ENCODE assay signal across 16 cellular contexts in the genomic region with DNA sequence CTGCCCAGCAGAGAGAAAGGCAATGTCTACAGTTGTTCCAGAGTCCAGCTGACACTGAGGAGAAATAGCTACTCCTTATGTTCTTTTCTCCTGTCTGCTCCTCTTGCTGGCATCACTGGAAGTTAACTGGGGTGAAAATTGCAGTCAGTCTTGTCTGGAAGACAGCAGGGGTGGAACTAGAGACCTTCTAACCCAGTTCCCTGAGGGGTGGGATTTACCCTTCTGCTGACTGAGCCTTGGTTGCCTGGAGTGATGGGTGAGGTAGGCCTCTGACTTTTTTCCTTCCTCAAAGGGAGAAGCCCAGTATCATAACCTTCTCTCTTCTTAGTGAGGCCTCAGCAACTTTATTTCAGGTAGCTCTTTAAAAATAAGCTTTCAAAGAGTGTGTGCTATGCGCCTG. TPM values are rescaled to one million over a fixed set of nuclear protein-coding genes. Genes with fewer than 3 reads are reported as not detected.
DNase-seq lines count a peak whose midpoint lies in the region; ATAC-seq and TF ChIP-seq lines count a peak whose summit lies in the region.
"Had no signal": no experiment of that assay in that cellular context is flagged by ENCODE, and none has a peak within 500 bp of the region (broad histone marks: within the 10 kb centered on the region; RNA-seq: fewer than 3 reads in every experiment).

No MANE protein-coding gene starts in this region.

- H3K4me2 ChIP-seq in osteoblast (ENCODE audit: insufficient read depth, low read length) = no peak overlapping the region

- WGBS in endodermal cell (ENCODE audit: insufficient coverage in 1 of 2, insufficient read length in 1 of 2), 2 experiments = 90 to 97% methylated on average over 1 of the region's 1 CpG
- WGBS in spleen, 5 donors = 70 to 88% (median 81%) methylated on average over 1 of the region's 1 CpG

- peak overlapping the region; percentile 87 for H3K27ac Mint-ChIP-seq in activated T-cell treated with anti-CD3 and anti-CD28 coated beads, Interleukin-2, amount 50 U/mL, for 72 hours
- peak overlapping the region; percentile 72 for H3K27ac Mint-ChIP-seq in endodermal cell
- peak overlapping the region; percentile 6 for H3K27ac Mint-ChIP-seq in stimulated activated effector memory CD8-positive, alpha-beta T cell treated with anti-CD3 and anti-CD28 coated beads, Interleukin-12 subunit alpha, Interleukin-12 subunit beta, amount 100 ng/mL, for 72 hours

- TF ChIP-seq CTCF in VCaP (conservative IDR thresholded peaks at IDR 0.05) (no peak), endodermal cell (conservative IDR thresholded peaks at IDR 0.05) (no peak), spleen (IDR thresholded peaks at IDR 0.05 in 8 of 11, conservative IDR thresholded peaks at IDR 0.05 in 3 of 11) (no peak), osteoblast (IDR thresholded peaks at IDR 0.05; ENCODE audit: extremely low read depth, low read depth, low read length) (no peak), colonic mucosa (IDR thresholded peaks at IDR 0.05) (no peak)

- no peaks in the 10 kb centered on the region for H3K27me3 Mint-ChIP-seq in activated T-cell treated with anti-CD3 and anti-CD28 coated beads, Interleukin-2, amount 50 U/mL, for 72 hours (ENCODE audit: low read depth)
- H3K27me3 Mint-ChIP-seq in endodermal cell (ENCODE audit: insufficient read depth) = no peaks in the 10 kb centered on the region
- H3K27me3 Mint-ChIP-seq: IgD-negative memory B cell had no signal

- H3K4me3 ChIP-seq in endodermal cell (ENCODE audit: low read length) (no peak overlapping the region), spleen (no peak overlapping the region), osteoblast (ENCODE audit: insufficient read depth, low read length) (no peak overlapping the region), colonic mucosa (no peak overlapping the region)
- H3K4me3 ChIP-seq: mucosa of descending colon had no signal

- H3K9ac ChIP-seq in endodermal cell (ENCODE audit: extremely low read depth, low read length, poor library complexity, severe bottlenecking) (no peak overlapping the region), colonic mucosa (ENCODE audit: low read depth in 2 of 2, low read length in 2 of 2) (no peak overlapping the region)

- no peak overlapping the region for H2AFZ ChIP-seq in osteoblast (ENCODE audit: low read length)

- no peak for TF ChIP-seq POLR2A in spleen (IDR thresholded peaks at IDR 0.05)

- H3K79me2 ChIP-seq in osteoblast (ENCODE audit: insufficient read depth, low read length) = peaks cover 71% of the 10 kb centered on the region

- intact Hi-C loops in spleen (cut with DNase I; ENCODE audit: low total_unique reads) = no loop called here
- intact Hi-C loops in colonic mucosa (cut with DNase I) = no loop called here

- no peak overlapping the region for H3K4me3 Mint-ChIP-seq in activated T-cell treated with anti-CD3 and anti-CD28 coated beads, Interleukin-2, amount 50 U/mL, for 72 hours
- no peak overlapping the region for H3K4me3 Mint-ChIP-seq in endodermal cell
- no peak overlapping the region for H3K4me3 Mint-ChIP-seq in stimulated activated effector memory CD8-positive, alpha-beta T cell treated with anti-CD3 and anti-CD28 coated beads, Interleukin-12 subunit alpha, Interleukin-12 subunit beta, amount 100 ng/mL, for 72 hours

- H3K36me3 ChIP-seq in endodermal cell (ENCODE audit: control insufficient read depth, insufficient read depth, low read length) (peaks cover 32% of the 10 kb centered on the region), spleen (peaks cover 0 to 34% (median 0%) of the 10 kb centered on the region in 6 donors), osteoblast (ENCODE audit: insufficient read depth, low read length) (peaks cover 10% of the 10 kb centered on the region), colonic mucosa (no peaks in the 10 kb centered on the region)

- no peaks in the 10 kb centered on the region for H3K9me3 Mint-ChIP-seq in activated T-cell treated with anti-CD3 and anti-CD28 coated beads, Interleukin-2, amount 50 U/mL, for 72 hours
- H3K9me3 Mint-ChIP-seq in endodermal cell = no peaks in the 10 kb centered on the region
- no peaks in the 10 kb centered on the region for H3K9me3 Mint-ChIP-seq in stimulated activated effector memory CD8-positive, alpha-beta T cell treated with anti-CD3 and anti-CD28 coated beads, Interleukin-12 subunit alpha, Interleukin-12 subunit beta, amount 100 ng/mL, for 72 hours
- H3K9me3 Mint-ChIP-seq: IgD-negative memory B cell had no signal

- H3K27ac ChIP-seq in VCaP (peak overlapping the region; percentile 22; the same call in 1 of the 2 replicates), endodermal cell (ENCODE audit: low read depth, low read length) (peak overlapping the region; percentile 70), spleen (no peak overlapping the region), osteoblast (ENCODE audit: low read depth, low read length) (no peak overlapping the region), colonic mucosa (no peak overlapping the region)

- DNase-seq in activated T-cell treated with anti-CD3 and anti-CD28 coated beads, Interleukin-2, amount 50 U/mL, for 72 hours = no peak
- DNase-seq in activated T-cell treated with anti-CD3 and anti-CD28 coated beads, Interleukin-2, amount 50 U/mL, for 1 hour = no peak
- DNase-seq in endodermal cell (no peak), spleen (no peak), osteoblast (ENCODE audit: insufficient read length, low spot score, missing footprints) (no peak), colonic mucosa (no peak)
- no peak for DNase-seq in stimulated activated effector memory CD8-positive, alpha-beta T cell treated with anti-CD3 and anti-CD28 coated beads, Interleukin-12 subunit alpha, Interleukin-12 subunit beta, amount 100 ng/mL, for 72 hours (ENCODE audit: low spot score in 2 of 2)
- DNase-seq: anterior cingulate cortex, Calu3, cortex of kidney, mucosa of descending colon, NCI-H1048, RPMI8226 had no signal

- H3K4me1 ChIP-seq in endodermal cell (ENCODE audit: control insufficient read depth, insufficient read depth, low read length) (no peaks in the 10 kb centered on the region), spleen (peaks cover 0 to 44% (median 11%) of the 10 kb centered on the region in 6 donors), osteoblast (ENCODE audit: insufficient read depth, low read length) (no peaks in the 10 kb centered on the region), colonic mucosa (no peaks in the 10 kb centered on the region)

- H3K27me3 ChIP-seq in endodermal cell (ENCODE audit: control insufficient read depth, insufficient read depth, low read length, poor library complexity, severe bottlenecking) (no peaks in the 10 kb centered on the region), spleen (replicated peaks in 1 of 7) (no peaks in the 10 kb centered on the region), osteoblast (ENCODE audit: insufficient read depth, low read length) (no peaks in the 10 kb centered on the region), colonic mucosa (no peaks in the 10 kb centered on the region)

- peaks cover 22% of the 10 kb centered on the region for H4K20me1 ChIP-seq in osteoblast (ENCODE audit: insufficient read depth, low read length)

- H3K4me1 Mint-ChIP-seq in activated T-cell treated with anti-CD3 and anti-CD28 coated beads, Interleukin-2, amount 50 U/mL, for 72 hours (ENCODE audit: low read depth) = peaks cover 25% of the 10 kb centered on the region
- H3K4me1 Mint-ChIP-seq in endodermal cell = peaks cover 10% of the 10 kb centered on the region
- H3K4me1 Mint-ChIP-seq in stimulated activated effector memory CD8-positive, alpha-beta T cell treated with anti-CD3 and anti-CD28 coated beads, Interleukin-12 subunit alpha, Interleukin-12 subunit beta, amount 100 ng/mL, for 72 hours = peaks cover 18% of the 10 kb centered on the region

- H3K9me3 ChIP-seq in endodermal cell (ENCODE audit: control insufficient read depth, low read length) = no peaks in the 10 kb centered on the region
- no peaks in the 10 kb centered on the region for H3K9me3 ChIP-seq in spleen
- H3K9me3 ChIP-seq in osteoblast (ENCODE audit: low read depth, low read length) = no peaks in the 10 kb centered on the region
- H3K9me3 ChIP-seq in colonic mucosa = no peaks in the 10 kb centered on the region
- H3K9me3 ChIP-seq: mucosa of descending colon had no signal

- H3K36me3 Mint-ChIP-seq in activated T-cell treated with anti-CD3 and anti-CD28 coated beads, Interleukin-2, amount 50 U/mL, for 72 hours (ENCODE audit: insufficient read depth in 2 of 2) = peaks cover 3 to 10% of the 10 kb centered on the region in 2 donors
- peaks cover 16% of the 10 kb centered on the region for H3K36me3 Mint-ChIP-seq in endodermal cell (ENCODE audit: low read depth)
- peaks cover 23% of the 10 kb centered on the region for H3K36me3 Mint-ChIP-seq in stimulated activated effector memory CD8-positive, alpha-beta T cell treated with anti-CD3 and anti-CD28 coated beads, Interleukin-12 subunit alpha, Interleukin-12 subunit beta, amount 100 ng/mL, for 72 hours

- no peak for ATAC-seq in activated T-cell treated with anti-CD3 and anti-CD28 coated beads, Interleukin-2, amount 50 U/mL, for 72 hours (replicated peaks in 1 of 2)
- no peak for ATAC-seq in stimulated activated effector memory CD8-positive, alpha-beta T cell treated with anti-CD3 and anti-CD28 coated beads, Interleukin-12 subunit alpha, Interleukin-12 subunit beta, amount 100 ng/mL, for 72 hours
- ATAC-seq: activated CD4-positive, CD25-positive, alpha-beta regulatory T cell treated with anti-CD3 and anti-CD28 coated beads, Interleukin-2, amount 50 U/mL, for 24 hours; mucosa of descending colon had no signal

RNA-seq across cellular contexts. Expression of gene ZNF609, which starts 16.2 kb away (rescaled TPM):
- total RNA-seq in activated T-cell treated with anti-CD3 and anti-CD28 coated beads, Interleukin-2, amount 50 U/mL, for 72 hours = 10 to 100 TPM; 43.9 to 52.6 TPM
- 10 to 100 TPM; 52.3 to 54.8 TPM for total RNA-seq in endodermal cell
- polyA plus RNA-seq in endodermal cell (2013, experiment 1 of 2) = 35.4 TPM
- polyA plus RNA-seq in endodermal cell (2013, experiment 2 of 2) = 33.2 TPM
- total RNA-seq in spleen = 10 to 100 TPM; 35.8 to 55.7 (median 43.9) TPM
- polyA plus RNA-seq in spleen = 1 to 10 TPM; 2.4 to 6.9 (median 2.9) TPM
- 20.6 and 20.9 TPM in 2 replicates for total RNA-seq in osteoblast
- total RNA-seq in colonic mucosa = 10 to 100 TPM; 24.5 to 24.8 TPM

Comparison
In these comparisons a context has a peak if more than half of its experiments do, and no peak if none do; other contexts are left out.
1. H3K27ac Mint-ChIP-seq: peak in every context shown above with its lines; median percentile 87 in activated T-cell treated with anti-CD3 and anti-CD28 coated beads, Interleukin-2, amount 50 U/mL, for 72 hours; 72 in endodermal cell; 6 in stimulated activated effector memory CD8-positive, alpha-beta T cell treated with anti-CD3 and anti-CD28 coated beads, Interleukin-12 subunit alpha, Interleukin-12 subunit beta, amount 100 ng/mL, for 72 hours.
2. H3K27ac ChIP-seq: peak in VCaP (single experiment) and endodermal cell (single experiment); none in spleen (0 of 8), osteoblast (single experiment) and colonic mucosa (single experiment).